In genomic region chrX:586351-586750, GRCh38 we compare ENCODE assay signal across 38 cellular contexts. TPM values are rescaled to one million over a fixed set of nuclear protein-coding genes. Genes with fewer than 3 reads are reported as not detected.
"Had no signal": no experiment of that assay in that cellular context is flagged by ENCODE, and none has a peak within 500 bp of the region (broad histone marks: within the 10 kb centered on the region; RNA-seq: fewer than 3 reads in every experiment).

No MANE protein-coding gene starts in this region.

- H3K9me3 Mint-ChIP-seq: activated CD4-positive, alpha-beta T cell treated with anti-CD3 and anti-CD28 coated beads, Interleukin-2, amount 10 ng/mL, durations not matched to agents 24 days and 14 days had no signal

- H3K27ac ChIP-seq: adrenal gland, ascending aorta, breast epithelium, cardiac muscle cell, colonic mucosa, epithelial cell of prostate, esophagus squamous epithelium, gastroesophageal sphincter had no signal

- H3K9me3 ChIP-seq: adrenal gland, ascending aorta, breast epithelium, colonic mucosa, esophagus squamous epithelium, gastroesophageal sphincter had no signal

- H3K4me3 Mint-ChIP-seq: activated CD4-positive, alpha-beta memory T cell treated with anti-CD3 and anti-CD28 coated beads for 36 hours; activated CD4-positive, alpha-beta T cell treated with anti-CD3 and anti-CD28 coated beads for 36 hours; activated CD4-positive, alpha-beta T cell treated with anti-CD3 and anti-CD28 coated beads, Interleukin-2, amount 10 ng/mL, durations not matched to agents 24 days and 14 days; activated CD8-positive, alpha-beta memory T cell treated with anti-CD3 and anti-CD28 coated beads, Interleukin-2, amount 10 ng/mL, durations not matched to agents 7 days and 5 days; activated CD8-positive, alpha-beta T cell treated with anti-CD3 and anti-CD28 coated beads, Interleukin-2, amount 10 ng/mL, durations not matched to agents 7 days and 5 days; activated naive CD8-positive, alpha-beta T cell; activated naive CD8-positive, alpha-beta T cell treated with anti-CD3 and anti-CD28 coated beads, Interleukin-2, amount 50 U/mL, for 24 hours; brain had no signal

- H3K36me3 Mint-ChIP-seq: activated CD4-positive, alpha-beta memory T cell treated with anti-CD3 and anti-CD28 coated beads for 36 hours; activated CD8-positive, alpha-beta memory T cell treated with anti-CD3 and anti-CD28 coated beads, Interleukin-2, amount 10 ng/mL, durations not matched to agents 7 days and 5 days; activated naive CD8-positive, alpha-beta T cell; brain had no signal

- H3K4me3 ChIP-seq: adrenal gland, ascending aorta, breast epithelium, cardiac muscle cell, colonic mucosa, esophagus squamous epithelium, gastroesophageal sphincter had no signal

- H3K27me3 Mint-ChIP-seq: activated CD4-positive, alpha-beta memory T cell treated with anti-CD3 and anti-CD28 coated beads for 36 hours; activated CD4-positive, alpha-beta T cell treated with anti-CD3 and anti-CD28 coated beads for 36 hours; activated CD4-positive, alpha-beta T cell treated with anti-CD3 and anti-CD28 coated beads, Interleukin-2, amount 10 ng/mL, durations not matched to agents 24 days and 14 days; activated CD8-positive, alpha-beta memory T cell treated with anti-CD3 and anti-CD28 coated beads, Interleukin-2, amount 10 ng/mL, durations not matched to agents 7 days and 5 days; activated naive CD8-positive, alpha-beta T cell treated with anti-CD3 and anti-CD28 coated beads, Interleukin-2, amount 50 U/mL, for 24 hours had no signal

- H3K4me1 Mint-ChIP-seq: activated CD4-positive, alpha-beta T cell treated with anti-CD3 and anti-CD28 coated beads for 36 hours; activated CD4-positive, alpha-beta T cell treated with anti-CD3 and anti-CD28 coated beads, Interleukin-2, amount 10 ng/mL, durations not matched to agents 24 days and 14 days; activated CD8-positive, alpha-beta memory T cell treated with anti-CD3 and anti-CD28 coated beads, Interleukin-2, amount 10 ng/mL, durations not matched to agents 7 days and 5 days; activated naive CD8-positive, alpha-beta T cell treated with anti-CD3 and anti-CD28 coated beads, Interleukin-2, amount 50 U/mL, for 24 hours had no signal

- H3K27me3 ChIP-seq: adrenal gland, ascending aorta, breast epithelium, colonic mucosa, esophagus squamous epithelium, gastroesophageal sphincter had no signal

- ATAC-seq: activated CD4-positive, alpha-beta T cell treated with anti-CD3 and anti-CD28 coated beads for 36 hours; activated CD8-positive, alpha-beta memory T cell treated with anti-CD3 and anti-CD28 coated beads, Interleukin-2, amount 10 ng/mL, durations not matched to agents 7 days and 5 days; activated CD8-positive, alpha-beta T cell treated with anti-CD3 and anti-CD28 coated beads, Interleukin-2, amount 10 ng/mL, durations not matched to agents 7 days and 5 days; activated naive CD8-positive, alpha-beta T cell treated with anti-CD3 and anti-CD28 coated beads, Interleukin-2, amount 50 U/mL, for 24 hours; gastroesophageal sphincter had no signal

- H3K36me3 ChIP-seq: adrenal gland, ascending aorta, breast epithelium, cardiac muscle cell, colonic mucosa, esophagus squamous epithelium, gastroesophageal sphincter had no signal

- H3K4me1 ChIP-seq: adrenal gland, ascending aorta, breast epithelium, colonic mucosa, esophagus squamous epithelium, gastroesophageal sphincter had no signal

- H3K27ac Mint-ChIP-seq: activated CD4-positive, alpha-beta memory T cell treated with anti-CD3 and anti-CD28 coated beads for 36 hours; activated CD4-positive, alpha-beta T cell treated with anti-CD3 and anti-CD28 coated beads for 36 hours; activated CD4-positive, alpha-beta T cell treated with anti-CD3 and anti-CD28 coated beads, Interleukin-2, amount 10 ng/mL, durations not matched to agents 24 days and 14 days; activated CD8-positive, alpha-beta memory T cell treated with anti-CD3 and anti-CD28 coated beads, Interleukin-2, amount 10 ng/mL, durations not matched to agents 7 days and 5 days; activated CD8-positive, alpha-beta T cell treated with anti-CD3 and anti-CD28 coated beads, Interleukin-2, amount 10 ng/mL, durations not matched to agents 7 days and 5 days; activated naive CD8-positive, alpha-beta T cell; activated naive CD8-positive, alpha-beta T cell treated with anti-CD3 and anti-CD28 coated beads, Interleukin-2, amount 50 U/mL, for 24 hours; brain had no signal

- DNase-seq: activated CD4-positive, alpha-beta memory T cell treated with anti-CD3 and anti-CD28 coated beads for 36 hours; activated CD4-positive, alpha-beta T cell treated with anti-CD3 and anti-CD28 coated beads for 36 hours; activated CD4-positive, CD25-positive, alpha-beta regulatory T cell; activated CD4-positive, CD25-positive, alpha-beta regulatory T cell treated with anti-CD3 and anti-CD28 coated beads, Interleukin-2, amount 50 U/mL, for 72 hours; activated CD8-positive, alpha-beta memory T cell treated with anti-CD3 and anti-CD28 coated beads, Interleukin-2, amount 10 ng/mL, durations not matched to agents 7 days and 5 days; activated CD8-positive, alpha-beta memory T cell treated with anti-CD3 and anti-CD28 coated beads, Interleukin-2, amount 50 U/mL, for 4 hours; activated CD8-positive, alpha-beta T cell treated with anti-CD3 and anti-CD28 coated beads, Interleukin-2, amount 10 ng/mL, durations not matched to agents 7 days and 5 days; activated effector memory CD4-positive, alpha-beta T cell treated with Interleukin-2 at 50 U/mL for 16 hours; activated gamma-delta T cell treated with Interleukin-2 at 50 U/mL for 16 hours; activated naive CD4-positive, alpha-beta T cell treated with anti-CD3 and anti-CD28 coated beads, Interleukin-2, amount 50 U/mL, for 16 hours; activated naive CD4-positive, alpha-beta T cell treated with Interleukin-2 at 50 U/mL for 16 hours; activated naive CD8-positive, alpha-beta T cell treated with anti-CD3 and anti-CD28 coated beads, Interleukin-2, amount 50 U/mL, for 24 hours; activated T-cell treated with anti-CD3 and anti-CD28 coated beads, Interleukin-2, amount 50 U/mL, for 1 hour; activated T-cell treated with anti-CD3 and anti-CD28 coated beads, Interleukin-2, amount 50 U/mL, for 48 hours; adrenal gland; amygdala; central memory CD4-positive, alpha-beta T cell; cerebellar nuclear complex; colonic mucosa; effector CD8-positive, alpha-beta T cell; esophagus squamous epithelium; foreskin melanocyte; T-helper 2 cell had no signal

RNA-seq across cellular contexts. Expression of gene SHOX, which starts 44.2 kb away (rescaled TPM):
- total RNA-seq: activated CD4-positive, alpha-beta memory T cell treated with anti-CD3 and anti-CD28 coated beads for 36 hours; activated CD4-positive, alpha-beta T cell treated with anti-CD3 and anti-CD28 coated beads for 36 hours; activated CD4-positive, alpha-beta T cell treated with anti-CD3 and anti-CD28 coated beads, Interleukin-2, amount 10 ng/mL, durations not matched to agents 24 days and 14 days; activated CD8-positive, alpha-beta memory T cell treated with anti-CD3 and anti-CD28 coated beads for 36 hours; activated CD8-positive, alpha-beta memory T cell treated with anti-CD3 and anti-CD28 coated beads, Interleukin-2, amount 10 ng/mL, durations not matched to agents 7 days and 5 days; activated CD8-positive, alpha-beta T cell treated with anti-CD3 and anti-CD28 coated beads, Interleukin-2, amount 10 ng/mL, durations not matched to agents 7 days and 5 days; adrenal gland; ascending aorta; cardiac muscle cell; dermis microvascular lymphatic vessel endothelial cell; endothelial cell of umbilical vein; fibroblast of lung; fibroblast of villous mesenchyme; gastroesophageal sphincter; glomerular endothelial cell; T-helper 1 cell treated with Interleukin-12 subunit alpha and Interleukin-12 subunit beta and Interleukin-4 antibody, amounts not matched to agents 30 ng/mL and 1 ng/mL, for 36 hours had no signal
